1 cellular context compared by ENCODE assay signal in the genomic region with DNA sequence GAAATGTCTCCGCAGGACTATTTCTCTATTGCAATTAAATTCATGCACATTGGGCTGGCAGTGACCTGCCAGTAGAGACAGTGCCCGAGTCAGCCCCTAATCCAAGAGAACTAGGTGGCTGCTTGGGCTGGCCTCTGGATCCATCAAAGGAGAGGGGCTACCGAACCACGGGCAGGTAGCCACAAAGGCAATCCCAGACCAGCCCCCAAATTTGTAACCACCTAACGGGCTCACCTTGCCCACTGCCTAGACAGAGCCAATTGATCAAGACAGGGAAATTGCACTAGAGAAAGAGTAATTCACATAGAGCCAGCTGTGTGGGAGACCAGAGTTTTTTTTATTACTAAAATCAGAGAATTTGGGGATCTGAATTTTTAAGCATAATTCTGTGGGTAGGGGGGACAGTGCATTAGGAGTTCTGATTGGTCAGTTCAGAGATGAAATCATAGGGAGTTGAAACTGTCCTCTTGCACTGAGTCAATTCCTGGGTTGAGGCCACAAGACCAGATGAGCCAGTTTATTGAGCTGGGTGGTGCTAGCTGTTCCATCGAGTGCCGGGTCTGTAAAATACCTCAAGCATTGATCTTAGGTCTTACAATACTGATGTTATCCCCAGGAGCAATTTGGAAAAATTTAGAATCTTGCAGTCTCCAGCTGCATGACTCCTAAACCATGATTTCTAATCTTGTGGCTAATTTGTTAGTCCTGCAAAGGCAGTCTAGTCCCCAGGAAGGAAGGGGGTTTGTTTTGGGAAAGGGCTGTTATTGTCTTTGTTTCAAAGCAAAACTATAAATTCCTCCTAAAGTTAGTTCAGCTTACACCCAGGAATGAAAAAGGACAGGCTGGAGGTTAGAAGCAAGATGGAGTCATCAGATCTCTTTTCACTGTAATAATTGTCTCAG.
TF ChIP-seq lines count a peak whose summit lies in the region.

No MANE protein-coding gene starts in this region.

TF ChIP-seq in HepG2, 621 proteins besides CTCF, POLR2A, EP300 and RAD21 (continued from another document and continues in another):
- TF ChIP-seq, protein P1, sequence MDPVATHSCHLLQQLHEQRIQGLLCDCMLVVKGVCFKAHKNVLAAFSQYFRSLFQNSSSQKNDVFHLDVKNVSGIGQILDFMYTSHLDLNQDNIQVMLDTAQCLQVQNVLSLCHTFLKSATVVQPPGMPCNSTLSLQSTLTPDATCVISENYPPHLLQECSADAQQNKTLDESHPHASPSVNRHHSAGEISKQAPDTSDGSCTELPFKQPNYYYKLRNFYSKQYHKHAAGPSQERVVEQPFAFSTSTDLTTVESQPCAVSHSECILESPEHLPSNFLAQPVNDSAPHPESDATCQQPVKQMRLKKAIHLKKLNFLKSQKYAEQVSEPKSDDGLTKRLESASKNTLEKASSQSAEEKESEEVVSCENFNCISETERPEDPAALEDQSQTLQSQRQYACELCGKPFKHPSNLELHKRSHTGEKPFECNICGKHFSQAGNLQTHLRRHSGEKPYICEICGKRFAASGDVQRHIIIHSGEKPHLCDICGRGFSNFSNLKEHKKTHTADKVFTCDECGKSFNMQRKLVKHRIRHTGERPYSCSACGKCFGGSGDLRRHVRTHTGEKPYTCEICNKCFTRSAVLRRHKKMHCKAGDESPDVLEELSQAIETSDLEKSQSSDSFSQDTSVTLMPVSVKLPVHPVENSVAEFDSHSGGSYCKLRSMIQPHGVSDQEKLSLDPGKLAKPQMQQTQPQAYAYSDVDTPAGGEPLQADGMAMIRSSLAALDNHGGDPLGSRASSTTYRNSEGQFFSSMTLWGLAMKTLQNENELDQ (CRISPR knock-in tag; IDR thresholded peaks at IDR 0.05; ENCODE audit: borderline replicate concordance) = no peak
- 0 out of 2 replicates have a peak, but pooled peaks have one; percentile 26 for TF ChIP-seq ZNF782 (CRISPR knock-in tag; IDR thresholded peaks at IDR 0.05; ENCODE audit: borderline replicate concordance)
- TF ChIP-seq BCLAF1 (IDR thresholded peaks at IDR 0.05) = no peak
- no peak for TF ChIP-seq MAFK (conservative IDR thresholded peaks at IDR 0.05 in 1 of 2, IDR thresholded peaks at IDR 0.05 in 1 of 2; ENCODE audit: low read length in 2 of 2)
- no peak for TF ChIP-seq ZNF3 (CRISPR knock-in tag; IDR thresholded peaks at IDR 0.05)
- TF ChIP-seq ZNF547 (CRISPR knock-in tag; IDR thresholded peaks at IDR 0.05) = 0 out of 2 replicates have a peak, but pooled peaks have one; percentile 19
- 0 out of 2 replicates have a peak, but pooled peaks have one; percentile 43 for TF ChIP-seq PAX8 (CRISPR knock-in tag; IDR thresholded peaks at IDR 0.05; ENCODE audit: borderline replicate concordance)
- peak; percentile 71; the same call in 1 of the 2 replicates for TF ChIP-seq ZNF501 (CRISPR knock-in tag; IDR thresholded peaks at IDR 0.05)
- peak; percentile 42; the same call in 1 of the 2 replicates for TF ChIP-seq ZNF687 (CRISPR knock-in tag; IDR thresholded peaks at IDR 0.05)
- peak; percentile 53; the same call in 1 of the 2 replicates for TF ChIP-seq ZNF567 (CRISPR knock-in tag; IDR thresholded peaks at IDR 0.05; ENCODE audit: borderline replicate concordance)
- no peak for TF ChIP-seq RFX5 (IDR thresholded peaks at IDR 0.05; ENCODE audit: low read depth, low read length)
- TF ChIP-seq EHMT2 (IDR thresholded peaks at IDR 0.05; ENCODE audit: borderline replicate concordance, low read depth, low read length) = no peak
- TF ChIP-seq, protein P2, sequence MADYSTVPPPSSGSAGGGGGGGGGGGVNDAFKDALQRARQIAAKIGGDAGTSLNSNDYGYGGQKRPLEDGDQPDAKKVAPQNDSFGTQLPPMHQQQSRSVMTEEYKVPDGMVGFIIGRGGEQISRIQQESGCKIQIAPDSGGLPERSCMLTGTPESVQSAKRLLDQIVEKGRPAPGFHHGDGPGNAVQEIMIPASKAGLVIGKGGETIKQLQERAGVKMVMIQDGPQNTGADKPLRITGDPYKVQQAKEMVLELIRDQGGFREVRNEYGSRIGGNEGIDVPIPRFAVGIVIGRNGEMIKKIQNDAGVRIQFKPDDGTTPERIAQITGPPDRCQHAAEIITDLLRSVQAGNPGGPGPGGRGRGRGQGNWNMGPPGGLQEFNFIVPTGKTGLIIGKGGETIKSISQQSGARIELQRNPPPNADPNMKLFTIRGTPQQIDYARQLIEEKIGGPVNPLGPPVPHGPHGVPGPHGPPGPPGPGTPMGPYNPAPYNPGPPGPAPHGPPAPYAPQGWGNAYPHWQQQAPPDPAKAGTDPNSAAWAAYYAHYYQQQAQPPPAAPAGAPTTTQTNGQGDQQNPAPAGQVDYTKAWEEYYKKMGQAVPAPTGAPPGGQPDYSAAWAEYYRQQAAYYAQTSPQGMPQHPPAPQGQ (CRISPR knock-in tag; IDR thresholded peaks at IDR 0.05; ENCODE audit: borderline replicate concordance) = peak; percentile 90; the same call in 1 of the 2 replicates
- no peak for TF ChIP-seq ZNF430 (CRISPR knock-in tag; IDR thresholded peaks at IDR 0.05)
- no peak for TF ChIP-seq CENPT (CRISPR knock-in tag; IDR thresholded peaks at IDR 0.05; ENCODE audit: low read depth)
- TF ChIP-seq HNF4G (IDR thresholded peaks at IDR 0.05; ENCODE audit: borderline replicate concordance, low read depth, low read length) = no peak
- TF ChIP-seq HNF4G (CRISPR knock-in tag; IDR thresholded peaks at IDR 0.05; ENCODE audit: borderline replicate concordance, low read depth) = 0 out of 2 replicates have a peak, but pooled peaks have one; percentile 25
- TF ChIP-seq ZBTB38 (CRISPR knock-in tag; IDR thresholded peaks at IDR 0.05) = 0 out of 2 replicates have a peak, but pooled peaks have one; percentile 36
- TF ChIP-seq BORCS8-MEF2B (CRISPR knock-in tag; IDR thresholded peaks at IDR 0.05) = no peak
- TF ChIP-seq, protein P3, sequence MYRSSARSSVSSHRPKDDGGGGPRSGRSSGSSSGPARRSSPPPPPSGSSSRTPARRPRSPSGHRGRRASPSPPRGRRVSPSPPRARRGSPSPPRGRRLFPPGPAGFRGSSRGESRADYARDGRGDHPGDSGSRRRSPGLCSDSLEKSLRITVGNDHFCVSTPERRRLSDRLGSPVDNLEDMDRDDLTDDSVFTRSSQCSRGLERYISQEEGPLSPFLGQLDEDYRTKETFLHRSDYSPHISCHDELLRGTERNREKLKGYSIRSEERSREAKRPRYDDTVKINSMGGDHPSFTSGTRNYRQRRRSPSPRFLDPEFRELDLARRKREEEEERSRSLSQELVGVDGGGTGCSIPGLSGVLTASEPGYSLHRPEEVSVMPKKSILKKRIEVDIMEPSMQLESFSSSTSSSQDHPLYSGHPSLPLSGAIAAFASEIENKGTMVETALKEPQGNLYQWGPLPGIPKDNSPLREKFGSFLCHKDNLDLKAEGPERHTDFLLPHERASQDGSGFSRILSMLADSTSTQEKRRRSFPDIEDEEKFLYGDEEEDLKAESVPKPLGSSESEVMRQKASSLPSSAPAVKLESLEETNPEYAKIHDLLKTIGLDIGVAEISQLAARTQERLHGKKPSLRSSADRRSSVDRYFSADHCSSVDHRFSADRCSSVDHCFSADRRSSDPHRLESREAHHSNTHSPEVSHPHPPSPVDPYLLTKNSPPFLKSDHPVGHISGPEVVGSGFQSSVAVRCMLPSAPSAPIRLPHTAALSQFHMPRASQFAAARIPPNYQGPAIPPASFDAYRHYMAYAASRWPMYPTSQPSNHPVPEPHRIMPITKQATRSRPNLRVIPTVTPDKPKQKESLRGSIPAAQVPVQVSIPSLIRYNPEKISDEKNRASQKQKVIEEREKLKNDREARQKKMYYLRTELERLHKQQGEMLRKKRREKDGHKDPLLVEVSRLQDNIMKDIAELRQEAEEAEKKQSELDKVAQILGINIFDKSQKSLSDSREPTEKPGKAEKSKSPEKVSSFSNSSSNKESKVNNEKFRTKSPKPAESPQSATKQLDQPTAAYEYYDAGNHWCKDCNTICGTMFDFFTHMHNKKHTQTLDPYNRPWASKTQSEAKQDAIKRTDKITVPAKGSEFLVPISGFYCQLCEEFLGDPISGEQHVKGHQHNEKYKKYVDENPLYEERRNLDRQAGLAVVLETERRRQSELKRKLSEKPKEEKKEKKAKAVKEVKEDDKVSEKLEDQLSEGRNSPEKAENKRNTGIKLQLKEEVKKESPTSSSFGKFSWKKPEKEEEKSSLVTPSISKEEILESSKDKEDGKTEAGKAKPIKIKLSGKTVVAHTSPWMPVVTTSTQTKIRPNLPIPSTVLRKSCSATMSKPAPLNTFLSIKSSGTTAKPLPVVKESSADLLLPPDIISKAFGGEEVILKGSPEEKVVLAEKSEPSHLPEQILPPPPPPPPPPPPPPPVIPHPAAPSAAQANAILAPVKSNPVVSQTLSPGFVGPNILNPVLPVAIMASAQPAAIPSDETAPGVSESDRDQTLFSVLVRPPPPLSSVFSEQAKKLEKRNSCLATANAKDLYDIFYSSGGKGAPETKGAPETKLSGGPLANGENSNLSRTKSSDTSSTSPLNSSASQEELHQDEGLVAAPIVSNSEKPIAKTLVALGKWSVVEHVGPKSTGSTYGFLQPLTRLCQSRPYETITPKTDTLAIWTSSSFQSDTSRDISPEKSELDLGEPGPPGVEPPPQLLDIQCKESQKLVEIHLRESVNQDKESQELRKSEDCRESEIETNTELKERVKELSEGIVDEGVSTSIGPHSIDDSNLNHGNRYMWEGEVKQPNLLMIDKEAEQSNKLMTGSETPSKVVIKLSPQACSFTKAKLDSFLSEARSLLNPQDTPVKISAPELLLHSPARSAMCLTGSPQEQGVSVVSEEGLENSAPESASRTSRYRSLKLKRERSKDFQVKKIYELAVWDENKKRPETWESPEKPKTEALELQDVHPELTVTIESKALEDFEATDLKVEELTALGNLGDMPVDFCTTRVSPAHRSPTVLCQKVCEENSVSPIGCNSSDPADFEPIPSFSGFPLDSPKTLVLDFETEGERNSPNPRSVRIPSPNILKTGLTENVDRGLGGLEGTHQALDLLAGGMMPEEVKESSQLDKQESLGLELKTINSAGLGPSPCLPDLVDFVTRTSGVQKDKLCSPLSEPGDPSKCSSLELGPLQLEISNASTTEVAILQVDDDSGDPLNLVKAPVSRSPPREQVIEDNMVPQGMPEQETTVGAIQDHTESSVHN (CRISPR knock-in tag; IDR thresholded peaks at IDR 0.05) = 0 out of 2 replicates have a peak, but pooled peaks have one; percentile 30
- no peak; the same call in 1 of the 2 replicates for TF ChIP-seq SSRP1 (CRISPR knock-in tag; IDR thresholded peaks at IDR 0.05)
- TF ChIP-seq ZNF44 (CRISPR knock-in tag; IDR thresholded peaks at IDR 0.05) = peak; percentile 85; the same call in 1 of the 2 replicates
- TF ChIP-seq ZNF768 (CRISPR knock-in tag; IDR thresholded peaks at IDR 0.05) = no peak
- 0 out of 2 replicates have a peak, but pooled peaks have one; percentile 65 for TF ChIP-seq FOXC1 (CRISPR knock-in tag; IDR thresholded peaks at IDR 0.05; ENCODE audit: borderline replicate concordance)
- peak; percentile 86; the same call in 1 of the 2 replicates for TF ChIP-seq ZNF383 (CRISPR knock-in tag; IDR thresholded peaks at IDR 0.05; ENCODE audit: borderline replicate concordance)
- 0 out of 2 replicates have a peak, but pooled peaks have one; percentile 44 for TF ChIP-seq ZSCAN30 (CRISPR knock-in tag; IDR thresholded peaks at IDR 0.05)
- TF ChIP-seq, protein P4, sequence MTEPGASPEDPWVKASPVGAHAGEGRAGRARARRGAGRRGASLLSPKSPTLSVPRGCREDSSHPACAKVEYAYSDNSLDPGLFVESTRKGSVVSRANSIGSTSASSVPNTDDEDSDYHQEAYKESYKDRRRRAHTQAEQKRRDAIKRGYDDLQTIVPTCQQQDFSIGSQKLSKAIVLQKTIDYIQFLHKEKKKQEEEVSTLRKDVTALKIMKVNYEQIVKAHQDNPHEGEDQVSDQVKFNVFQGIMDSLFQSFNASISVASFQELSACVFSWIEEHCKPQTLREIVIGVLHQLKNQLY (CRISPR knock-in tag; IDR thresholded peaks at IDR 0.05) = no peak
- no peak for TF ChIP-seq ZNF34 (CRISPR knock-in tag; IDR thresholded peaks at IDR 0.05; ENCODE audit: borderline replicate concordance)
- no peak for TF ChIP-seq ZFY (CRISPR knock-in tag; IDR thresholded peaks at IDR 0.05)
